ENCODE assay signal across 12 cellular contexts in the genomic region with DNA sequence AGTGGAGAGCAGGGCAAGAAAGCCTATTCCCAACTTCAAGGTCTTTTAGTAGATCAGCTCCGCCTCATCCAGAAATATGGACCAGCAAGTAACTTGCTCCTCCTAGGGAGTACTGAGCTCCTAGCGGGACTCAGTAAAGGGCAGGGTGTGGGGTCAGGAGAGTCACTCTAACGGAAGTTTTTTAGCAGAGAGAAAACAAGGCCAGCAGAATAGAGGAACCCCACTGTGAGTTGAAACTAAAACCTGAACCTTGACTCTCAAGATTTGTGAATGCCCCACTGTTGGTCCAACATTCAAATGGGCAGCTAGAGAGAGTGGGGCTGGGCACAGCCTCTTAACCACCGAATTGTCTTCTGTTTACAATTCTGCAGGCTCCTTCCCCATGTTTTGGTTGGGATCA.
A peak's percentile ranks its signal among the peaks of the same experiment; 100 is the strongest.
DNase-seq lines count a peak whose midpoint lies in the region; ATAC-seq and TF ChIP-seq lines count a peak whose summit lies in the region.
"Had no signal": no experiment of that assay in that cellular context is flagged by ENCODE, and none has a peak within 500 bp of the region (broad histone marks: within the 10 kb centered on the region; RNA-seq: fewer than 3 reads in every experiment).

No MANE protein-coding gene starts in this region.

- CTCF ChIA-PET in GM10248 (lab: Yijun Ruan, JAX), result interaction anchor here (0.8 to 2.6 kb wide), 3 partner anchors 10 to 35 kb away, joined by 3 to 10 read pairs (median 4); no protein-coding TSS in a partner anchor

- no peak for TF ChIP-seq CTCF in GM10248 (IDR thresholded peaks at IDR 0.05; ENCODE audit: control extremely low read depth, extremely low read depth, low read depth, missing control alignments)

- peak; percentile 34 for DNase-seq in GM10248 (ENCODE audit: extremely low spot score)
- no peak for DNase-seq in T-helper 17 cell
- DNase-seq in DMS79 treated with DMSO at 0.1 percent for 48 hours (lab: John Stamatoyannopoulos, UW), result no peak
- no peak for DNase-seq in activated T-cell treated with anti-CD3 and anti-CD28 coated beads for 4 hours
- no peak for DNase-seq in NCI-H187 treated with DMSO at 0.1 percent for 48 hours (lab: John Stamatoyannopoulos, UW)
- no peak for DNase-seq in inferior parietal cortex (ENCODE audit: extremely low spot score)
- DNase-seq: AML-193, dermis blood vessel endothelial cell, mesenchymal stem cell, NCI-H1417 had no signal

- ATAC-seq in GM19397 (IDR thresholded peaks at IDR 0.05; ENCODE audit: unreplicated experiment), result peak; percentile 50
- ATAC-seq in HG02970 (IDR thresholded peaks at IDR 0.05; ENCODE audit: low FRiP score, unreplicated experiment), result peak; percentile 17
- ATAC-seq in T-helper 17 cell, result no peak

- H3K36me3 Mint-ChIP-seq in T-helper 17 cell (ENCODE audit: low read depth), result peaks cover 4% of the 10 kb centered on the region

- no peak overlapping the region for H3K4me3 Mint-ChIP-seq in T-helper 17 cell

- H3K27me3 Mint-ChIP-seq in T-helper 17 cell, result no peaks in the 10 kb centered on the region

- POLR2A ChIA-PET in GM10248 (lab: Yijun Ruan, JAX), result no interaction called here

- H3K4me1 Mint-ChIP-seq in T-helper 17 cell, result peaks cover 27% of the 10 kb centered on the region

- H3K27ac Mint-ChIP-seq in T-helper 17 cell, result peak overlapping the region; percentile 24

- no peaks in the 10 kb centered on the region for H3K9me3 ChIP-seq in T-helper 17 cell (ENCODE audit: control insufficient read depth, low read length, poor library complexity, severe bottlenecking)
